Comparison of ENCODE assay signal across 1 cellular context in the genomic region with DNA sequence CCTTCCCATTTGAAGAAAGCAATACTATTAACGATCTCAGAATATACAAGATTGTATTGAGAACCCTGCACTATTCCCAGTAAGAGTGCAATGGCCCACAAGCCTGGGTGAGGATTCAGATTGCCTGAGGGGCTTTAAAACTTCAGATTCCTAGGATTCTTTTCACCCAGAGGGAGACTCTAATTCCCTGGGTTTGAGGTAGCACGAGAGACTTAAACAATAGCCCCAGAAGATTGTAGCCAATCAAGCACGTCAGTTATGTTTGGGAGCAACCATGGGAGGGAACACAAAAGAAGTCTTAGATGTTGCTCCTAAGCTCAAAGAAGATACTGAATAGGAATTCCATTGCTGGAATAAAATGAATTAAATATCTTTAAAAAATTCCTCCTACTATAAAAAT.
TF ChIP-seq lines count a peak whose summit lies in the region.

No MANE protein-coding gene starts in this region.

TF ChIP-seq in WTC11, 78 proteins besides CTCF, POLR2A, EP300 and RAD21 (continued from another document):
- TF ChIP-seq, protein P1, sequence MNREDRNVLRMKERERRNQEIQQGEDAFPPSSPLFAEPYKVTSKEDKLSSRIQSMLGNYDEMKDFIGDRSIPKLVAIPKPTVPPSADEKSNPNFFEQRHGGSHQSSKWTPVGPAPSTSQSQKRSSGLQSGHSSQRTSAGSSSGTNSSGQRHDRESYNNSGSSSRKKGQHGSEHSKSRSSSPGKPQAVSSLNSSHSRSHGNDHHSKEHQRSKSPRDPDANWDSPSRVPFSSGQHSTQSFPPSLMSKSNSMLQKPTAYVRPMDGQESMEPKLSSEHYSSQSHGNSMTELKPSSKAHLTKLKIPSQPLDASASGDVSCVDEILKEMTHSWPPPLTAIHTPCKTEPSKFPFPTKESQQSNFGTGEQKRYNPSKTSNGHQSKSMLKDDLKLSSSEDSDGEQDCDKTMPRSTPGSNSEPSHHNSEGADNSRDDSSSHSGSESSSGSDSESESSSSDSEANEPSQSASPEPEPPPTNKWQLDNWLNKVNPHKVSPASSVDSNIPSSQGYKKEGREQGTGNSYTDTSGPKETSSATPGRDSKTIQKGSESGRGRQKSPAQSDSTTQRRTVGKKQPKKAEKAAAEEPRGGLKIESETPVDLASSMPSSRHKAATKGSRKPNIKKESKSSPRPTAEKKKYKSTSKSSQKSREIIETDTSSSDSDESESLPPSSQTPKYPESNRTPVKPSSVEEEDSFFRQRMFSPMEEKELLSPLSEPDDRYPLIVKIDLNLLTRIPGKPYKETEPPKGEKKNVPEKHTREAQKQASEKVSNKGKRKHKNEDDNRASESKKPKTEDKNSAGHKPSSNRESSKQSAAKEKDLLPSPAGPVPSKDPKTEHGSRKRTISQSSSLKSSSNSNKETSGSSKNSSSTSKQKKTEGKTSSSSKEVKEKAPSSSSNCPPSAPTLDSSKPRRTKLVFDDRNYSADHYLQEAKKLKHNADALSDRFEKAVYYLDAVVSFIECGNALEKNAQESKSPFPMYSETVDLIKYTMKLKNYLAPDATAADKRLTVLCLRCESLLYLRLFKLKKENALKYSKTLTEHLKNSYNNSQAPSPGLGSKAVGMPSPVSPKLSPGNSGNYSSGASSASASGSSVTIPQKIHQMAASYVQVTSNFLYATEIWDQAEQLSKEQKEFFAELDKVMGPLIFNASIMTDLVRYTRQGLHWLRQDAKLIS (CRISPR knock-in tag; IDR thresholded peaks at IDR 0.05; ENCODE audit: borderline replicate concordance), result no peak
- no peak for TF ChIP-seq NFATC4 (CRISPR knock-in tag; IDR thresholded peaks at IDR 0.05)
- TF ChIP-seq GTF2I (CRISPR knock-in tag; conservative IDR thresholded peaks at IDR 0.05), result no peak
